Comparison of ENCODE assay signal across 18 cellular contexts in genomic region chr13:34678154-34678553, GRCh38.
A peak's percentile ranks its signal among the peaks of the same experiment; 100 is the strongest.
DNase-seq lines count a peak whose midpoint lies in the region; ATAC-seq and TF ChIP-seq lines count a peak whose summit lies in the region.
"Had no signal": no experiment of that assay in that cellular context is flagged by ENCODE, and none has a peak within 500 bp of the region (broad histone marks: within the 10 kb centered on the region; RNA-seq: fewer than 3 reads in every experiment).

No MANE protein-coding gene starts in this region.

- intact Hi-C loops in sigmoid colon (cut with DNase I) (no loop called here), mucosa of descending colon (cut with DNase I, micrococcal nuclease) (no loop called here)

- H3K27ac ChIP-seq in RWPE1: no peak overlapping the region
- H3K27ac ChIP-seq in sigmoid colon: no peak overlapping the region
- H3K27ac ChIP-seq: ascending aorta, parathyroid adenoma, tibial nerve had no signal

- no peaks in the 10 kb centered on the region for H3K36me3 Mint-ChIP-seq in endothelial cell (ENCODE audit: low read depth, unreplicated experiment)
- H3K36me3 Mint-ChIP-seq: stimulated activated effector memory CD8-positive, alpha-beta T cell treated with anti-CD3 and anti-CD28 coated beads, Interleukin-12 subunit alpha, Interleukin-12 subunit beta, amount 100 ng/mL, for 72 hours had no signal

- POLR2A ChIA-PET in RWPE1 (lab: Yijun Ruan, JAX; ENCODE audit: low non-redundant PET): no interaction called here

- H3K27ac Mint-ChIP-seq in endothelial cell (ENCODE audit: unreplicated experiment): no peak overlapping the region
- H3K27ac Mint-ChIP-seq: stimulated activated effector memory CD8-positive, alpha-beta T cell treated with anti-CD3 and anti-CD28 coated beads, Interleukin-12 subunit alpha, Interleukin-12 subunit beta, amount 100 ng/mL, for 72 hours; T-helper 17 cell had no signal

- DNase-seq in HPDE6-E6E7 (ENCODE audit: extremely low spot score) (peak; percentile 1), RWPE1 (ENCODE audit: low spot score) (peak; percentile 13), dedifferentiated amniotic fluid mesenchymal stem cell (ENCODE audit: extremely low spot score) (peak; percentile 80), myocyte (ENCODE audit: low read depth) (peak; percentile 59), endothelial cell (ENCODE audit: low spot score) (no peak), activated gamma-delta T cell treated with Interleukin-2 at 50 U/mL for 16 hours (no peak), sigmoid colon (no peak), mucosa of descending colon (no peak)
- DNase-seq: activated CD4-positive, CD25-positive, alpha-beta regulatory T cell treated with anti-CD3 and anti-CD28 coated beads, Interleukin-2, amount 50 U/mL, for 72 hours; BE2C; dermis blood vessel endothelial cell; HCEC 1CT; NCI-H774; T-helper 17 cell had no signal

- TF ChIP-seq CTCF in RWPE1 (conservative IDR thresholded peaks at IDR 0.05; ENCODE audit: low read depth): no peak
- no peak for TF ChIP-seq CTCF in endothelial cell (IDR thresholded peaks at IDR 0.05; ENCODE audit: unreplicated experiment)
- TF ChIP-seq CTCF in sigmoid colon (IDR thresholded peaks at IDR 0.05): no peak
- TF ChIP-seq CTCF in mucosa of descending colon (IDR thresholded peaks at IDR 0.05): no peak

- H3K4me3 Mint-ChIP-seq in endothelial cell (ENCODE audit: unreplicated experiment): no peak overlapping the region
- H3K4me3 Mint-ChIP-seq: stimulated activated effector memory CD8-positive, alpha-beta T cell treated with anti-CD3 and anti-CD28 coated beads, Interleukin-12 subunit alpha, Interleukin-12 subunit beta, amount 100 ng/mL, for 72 hours; T-helper 17 cell had no signal

- CTCF ChIA-PET in RWPE1 (lab: Yijun Ruan, JAX): no interaction called here

- H3K9me3 ChIP-seq in sigmoid colon: no peaks in the 10 kb centered on the region
- H3K9me3 ChIP-seq in mucosa of descending colon: no peaks in the 10 kb centered on the region
- H3K9me3 ChIP-seq: ascending aorta, BE2C, tibial nerve had no signal

- WGBS in sigmoid colon, 2 donors: 84 to 86% methylated on average over 2 of the region's 2 CpGs

- H3K4me1 ChIP-seq in sigmoid colon (no peaks in the 10 kb centered on the region), mucosa of descending colon (ENCODE audit: low read depth) (no peaks in the 10 kb centered on the region)
- H3K4me1 ChIP-seq: ascending aorta, BE2C, parathyroid adenoma, tibial nerve had no signal

- TF ChIP-seq EP300 in sigmoid colon (IDR thresholded peaks at IDR 0.05): no peak

- H3K27me3 Mint-ChIP-seq in endothelial cell (ENCODE audit: unreplicated experiment): no peaks in the 10 kb centered on the region
- H3K27me3 Mint-ChIP-seq: T-helper 17 cell had no signal

- TF ChIP-seq POLR2A in sigmoid colon (IDR thresholded peaks at IDR 0.05): no peak

- H3K36me3 ChIP-seq in sigmoid colon (no peaks in the 10 kb centered on the region), mucosa of descending colon (ENCODE audit: low read depth) (no peaks in the 10 kb centered on the region)
- H3K36me3 ChIP-seq: ascending aorta, BE2C, tibial nerve had no signal

- no peak for ATAC-seq in mucosa of descending colon
- ATAC-seq: stimulated activated effector memory CD8-positive, alpha-beta T cell treated with anti-CD3 and anti-CD28 coated beads, Interleukin-12 subunit alpha, Interleukin-12 subunit beta, amount 100 ng/mL, for 72 hours; T-helper 17 cell had no signal

- H3K4me1 Mint-ChIP-seq in endothelial cell (ENCODE audit: unreplicated experiment): no peaks in the 10 kb centered on the region
- H3K4me1 Mint-ChIP-seq: stimulated activated effector memory CD8-positive, alpha-beta T cell treated with anti-CD3 and anti-CD28 coated beads, Interleukin-12 subunit alpha, Interleukin-12 subunit beta, amount 100 ng/mL, for 72 hours; T-helper 17 cell had no signal

- H3K9me3 Mint-ChIP-seq in endothelial cell (ENCODE audit: unreplicated experiment): no peaks in the 10 kb centered on the region

- H3K27me3 ChIP-seq in sigmoid colon: no peaks in the 10 kb centered on the region
- H3K27me3 ChIP-seq: ascending aorta, BE2C, tibial nerve had no signal

- H3K4me3 ChIP-seq in sigmoid colon (no peak overlapping the region), mucosa of descending colon (no peak overlapping the region)
- H3K4me3 ChIP-seq: ascending aorta, tibial nerve had no signal

Comparison
In these comparisons a context has a peak if more than half of its experiments do, and no peak if none do; other contexts are left out.
1. DNase-seq: peak in HPDE6-E6E7 (single experiment), RWPE1 (single experiment), dedifferentiated amniotic fluid mesenchymal stem cell (single experiment) and myocyte (single experiment); none in endothelial cell (single experiment), activated gamma-delta T cell treated with Interleukin-2 at 50 U/mL for 16 hours (single experiment), sigmoid colon (single experiment) and mucosa of descending colon (0 of 3).